Comparison of ENCODE assay signal across 8 cellular contexts in the genomic region with DNA sequence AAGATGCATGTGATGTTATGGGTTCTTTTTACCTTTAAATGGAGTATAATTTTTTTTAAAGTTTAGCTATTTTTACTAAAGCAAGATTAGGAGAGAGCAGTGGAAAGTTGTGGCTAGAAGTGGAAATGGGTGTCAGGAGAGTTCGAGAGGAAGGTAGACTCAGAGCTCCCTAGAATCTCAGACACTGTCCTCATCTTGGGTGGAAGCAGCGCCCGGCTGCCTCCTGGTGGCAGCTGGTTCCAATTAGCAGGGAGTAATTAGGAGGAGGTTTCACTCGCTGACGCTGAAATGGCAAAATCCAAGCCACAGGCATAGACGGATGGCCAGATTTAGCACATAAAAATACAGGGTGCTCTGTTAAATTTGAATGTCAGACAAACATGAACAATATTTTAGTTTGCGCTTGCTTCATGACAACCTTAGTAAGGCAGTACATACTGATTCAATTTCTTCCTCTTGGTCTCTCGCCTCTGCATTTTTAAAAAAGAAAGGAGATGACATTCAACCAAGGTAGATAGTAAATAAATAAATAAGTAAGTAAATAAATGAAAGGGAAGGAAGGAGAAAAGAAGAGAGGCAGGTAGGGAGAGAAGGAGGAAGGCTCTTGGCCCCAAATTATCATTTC. TPM values are rescaled to one million over a fixed set of nuclear protein-coding genes. Genes with fewer than 3 reads are reported as not detected.
DNase-seq lines count a peak whose midpoint lies in the region; ATAC-seq and TF ChIP-seq lines count a peak whose summit lies in the region.

No MANE protein-coding gene starts in this region.

- no peak overlapping the region for H3K27ac ChIP-seq in thyroid gland

- no peaks in the 10 kb centered on the region for H3K4me1 ChIP-seq in thyroid gland

- H3K4me1 Mint-ChIP-seq in activated B cell treated with CpG ODN at 0.5 μM for 24 hours, result no peaks in the 10 kb centered on the region

- no peaks in the 10 kb centered on the region for H3K27me3 ChIP-seq in thyroid gland

- no peaks in the 10 kb centered on the region for H3K9me3 ChIP-seq in thyroid gland

- ATAC-seq in activated B cell treated with CpG ODN at 0.5 μM for 24 hours (ENCODE audit: low read depth), result peak; percentile 45
- ATAC-seq in GM18520 (IDR thresholded peaks at IDR 0.05; ENCODE audit: unreplicated experiment), result no peak

- no peak overlapping the region for H3K4me3 Mint-ChIP-seq in activated B cell treated with CpG ODN at 0.5 μM for 24 hours

- no peaks in the 10 kb centered on the region for H3K36me3 Mint-ChIP-seq in activated B cell treated with CpG ODN at 0.5 μM for 24 hours (ENCODE audit: low read depth)

- H3K4me3 ChIP-seq in epithelial cell of proximal tubule (ENCODE audit: low read depth, low read length) (no peak overlapping the region), thyroid gland (replicated peaks in 1 of 3) (no peak overlapping the region)

- WGBS in thyroid gland, 2 donors, result 13% methylated on average over 8 of the region's 8 CpGs

- no peaks in the 10 kb centered on the region for H3K36me3 ChIP-seq in thyroid gland

- peaks cover 38% of the 10 kb centered on the region for H3K27me3 Mint-ChIP-seq in activated B cell treated with CpG ODN at 0.5 μM for 24 hours

- peak; percentile 15 for DNase-seq in COR-L47 (lab: John Stamatoyannopoulos, UW)
- peak; percentile 50 for DNase-seq in GM20000 (ENCODE audit: low spot score)
- DNase-seq in NCI-H146 (lab: John Stamatoyannopoulos, UW), result peak; percentile 76
- DNase-seq in activated B cell treated with CpG ODN at 0.5 μM for 24 hours, result no peak
- DNase-seq in epithelial cell of proximal tubule (ENCODE audit: low read depth), result no peak
- DNase-seq in mucosa of gallbladder (ENCODE audit: low spot score), result peak; percentile 57
- DNase-seq in thyroid gland, result peak; percentile 62 to 67

- TF ChIP-seq CTCF in GM20000 (IDR thresholded peaks at IDR 0.05; ENCODE audit: extremely low read depth, missing control alignments) (peak; percentile 30), activated B cell treated with CpG ODN at 0.5 μM for 24 hours (IDR thresholded peaks at IDR 0.05) (no peak), epithelial cell of proximal tubule (conservative IDR thresholded peaks at IDR 0.05; ENCODE audit: low read depth, low read length) (peak; percentile 78), thyroid gland (IDR thresholded peaks at IDR 0.05) (peak in 5 of 6 experiments; percentile 40 to 71 (median 63))

- TF ChIP-seq POLR2A in thyroid gland (IDR thresholded peaks at IDR 0.05), result no peak

- peaks cover 3% of the 10 kb centered on the region for H3K9me3 Mint-ChIP-seq in activated B cell treated with CpG ODN at 0.5 μM for 24 hours

- intact Hi-C loops in activated B cell treated with CpG ODN at 0.5 μM for 24 hours (cut with micrococcal nuclease) (loop anchor here (1.0 kb wide), 3 partner anchors 114 to 440 kb away; partner anchors contain the start of gene FRA10AC1), thyroid gland (cut with DNase I) (no loop called here)

- H3K27ac Mint-ChIP-seq in activated B cell treated with CpG ODN at 0.5 μM for 24 hours, result no peak overlapping the region

- POLR2A ChIA-PET in activated B cell treated with CpG ODN at 0.5 μM for 24 hours (lab: Charles Lee), result interaction anchor here (0.6 to 1.8 kb wide), 2 partner anchors 84 to 114 kb away, joined by 3 to 7 read pairs; partner anchors contain the start of gene FRA10AC1

- CTCF ChIA-PET in activated B cell treated with CpG ODN at 0.5 μM for 24 hours (lab: Charles Lee), result interaction anchor here (0.6 to 2.7 kb wide), 15 partner anchors 8 to 440 kb away, joined by 3 to 21 read pairs (median 4); partner anchors contain the start of gene FRA10AC1

RNA-seq across cellular contexts. Expression of gene LGI1, which starts 58.5 kb away (rescaled TPM):
- not detected in 2 replicates for total RNA-seq in activated B cell treated with CpG ODN at 0.5 μM for 24 hours
- not detected in 2 replicates for total RNA-seq in epithelial cell of proximal tubule
- total RNA-seq in mucosa of gallbladder, result 4.2 TPM
- total RNA-seq in thyroid gland, result not detected

Comparison
In these comparisons a context has a peak if more than half of its experiments do, and no peak if none do; other contexts are left out.
1. DNase-seq: peak in COR-L47 (single experiment), GM20000 (single experiment), NCI-H146 (single experiment), mucosa of gallbladder (single experiment) and thyroid gland (2 of 2); none in activated B cell treated with CpG ODN at 0.5 μM for 24 hours (single experiment) and epithelial cell of proximal tubule (single experiment).